ENCODE assay signal across 16 cellular contexts in genomic region chr3:45536316-45536715, GRCh38.
"Had no signal": no experiment of that assay in that cellular context is flagged by ENCODE, and none has a peak within 500 bp of the region (broad histone marks: within the 10 kb centered on the region; RNA-seq: fewer than 3 reads in every experiment).

No MANE protein-coding gene starts in this region.

- H3K27ac Mint-ChIP-seq: activated CD4-positive, alpha-beta T cell treated with anti-CD3 and anti-CD28 coated beads for 36 hours; activated naive CD8-positive, alpha-beta T cell treated with anti-CD3 and anti-CD28 coated beads for 36 hours; naive thymus-derived CD4-positive, alpha-beta T cell; neural progenitor cell had no signal

- H3K27me3 Mint-ChIP-seq: activated CD4-positive, alpha-beta T cell treated with anti-CD3 and anti-CD28 coated beads for 36 hours; activated naive CD8-positive, alpha-beta T cell treated with anti-CD3 and anti-CD28 coated beads for 36 hours; effector memory CD8-positive, alpha-beta T cell; naive thymus-derived CD4-positive, alpha-beta T cell had no signal

- H3K4me3 ChIP-seq: cardiac muscle cell, neural progenitor cell, prostate gland, right atrium auricular region, tibial nerve had no signal

- H3K27me3 ChIP-seq: cardiac muscle cell, neural progenitor cell, right atrium auricular region, tibial nerve had no signal

- H3K4me1 ChIP-seq: neural progenitor cell had no signal

- H3K36me3 ChIP-seq: cardiac muscle cell, neural progenitor cell, prostate gland had no signal

- ATAC-seq: activated CD4-positive, alpha-beta T cell treated with anti-CD3 and anti-CD28 coated beads for 36 hours; effector memory CD8-positive, alpha-beta T cell; naive thymus-derived CD4-positive, alpha-beta T cell; stimulated activated naive CD8-positive, alpha-beta T cell treated with anti-CD3 and anti-CD28 coated beads, Interleukin-15, Interleukin-2, amounts not matched to agents 100 U/mL and 50 U/mL, for 24 hours had no signal

- H3K9me3 ChIP-seq: prostate gland, right atrium auricular region, tibial nerve had no signal

- H3K4me3 Mint-ChIP-seq: activated CD4-positive, alpha-beta T cell treated with anti-CD3 and anti-CD28 coated beads for 36 hours; activated naive CD8-positive, alpha-beta T cell treated with anti-CD3 and anti-CD28 coated beads for 36 hours; effector memory CD8-positive, alpha-beta T cell; naive thymus-derived CD4-positive, alpha-beta T cell; neural progenitor cell had no signal

- DNase-seq: activated CD4-positive, alpha-beta T cell treated with anti-CD3 and anti-CD28 coated beads for 36 hours; activated CD4-positive, alpha-beta T cell treated with anti-CD3 and anti-CD28 coated beads, Interleukin-2, amount 50 U/mL, for 48 hours; activated naive CD4-positive, alpha-beta T cell; activated naive CD8-positive, alpha-beta T cell treated with anti-CD3 and anti-CD28 coated beads for 36 hours; amniotic stem cell; dermis blood vessel endothelial cell; effector memory CD8-positive, alpha-beta T cell; head of caudate nucleus; mesenchymal stem cell; naive thymus-derived CD4-positive, alpha-beta T cell; stimulated activated naive CD8-positive, alpha-beta T cell treated with anti-CD3 and anti-CD28 coated beads, Interleukin-15, Interleukin-2, amounts not matched to agents 100 U/mL and 50 U/mL, for 24 hours had no signal

- H3K9me3 Mint-ChIP-seq: activated naive CD8-positive, alpha-beta T cell treated with anti-CD3 and anti-CD28 coated beads for 36 hours; effector memory CD8-positive, alpha-beta T cell; naive thymus-derived CD4-positive, alpha-beta T cell; neural progenitor cell had no signal

- H3K4me1 Mint-ChIP-seq: activated CD4-positive, alpha-beta T cell treated with anti-CD3 and anti-CD28 coated beads for 36 hours; activated naive CD8-positive, alpha-beta T cell treated with anti-CD3 and anti-CD28 coated beads for 36 hours had no signal

- H3K27ac ChIP-seq: cardiac muscle cell, neural progenitor cell, prostate gland, right atrium auricular region, tibial nerve had no signal
